11 cellular contexts compared by ENCODE assay signal in the genomic region with DNA sequence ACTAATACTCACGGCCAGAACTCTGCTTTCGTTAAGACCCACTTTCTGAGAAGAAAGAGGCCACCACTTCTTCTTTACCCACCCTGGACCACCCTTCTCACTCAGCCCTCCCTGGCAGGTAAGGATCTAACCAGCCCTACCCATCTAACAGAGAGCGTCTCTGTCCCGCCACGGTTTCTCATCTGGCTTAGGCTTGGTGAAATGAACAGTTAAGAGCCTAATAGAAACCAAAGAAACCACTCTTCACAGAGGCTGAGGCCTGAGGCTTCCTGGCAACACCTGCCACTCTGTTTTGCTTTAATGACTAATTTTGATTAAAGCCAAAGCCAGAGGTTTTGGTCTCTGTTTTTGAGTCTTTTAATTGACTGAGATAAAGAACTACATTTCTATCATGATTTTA.
DNase-seq lines count a peak whose midpoint lies in the region; ATAC-seq, FAIRE-seq and TF ChIP-seq lines count a peak whose summit lies in the region.
"Had no signal": no experiment of that assay in that cellular context is flagged by ENCODE, and none has a peak within 500 bp of the region (broad histone marks: within the 10 kb centered on the region; RNA-seq: fewer than 3 reads in every experiment).

No MANE protein-coding gene starts in this region.

- TF ChIP-seq POLR2A in GM12891 (IDR thresholded peaks at IDR 0.05; ENCODE audit: low read depth, low read length), result no peak

- TF ChIP-seq CTCF in GM12864 (IDR thresholded peaks at IDR 0.05; ENCODE audit: low read depth, low read length, missing control alignments), result no peak

- peak; percentile 13 for DNase-seq in GM12864 (ENCODE audit: low read depth)
- DNase-seq in GM12891 (ENCODE audit: insufficient read length, low spot score), result no peak
- DNase-seq in COLO668 (lab: John Stamatoyannopoulos, UW; ENCODE audit: unreplicated experiment), result no peak
- no peak for DNase-seq in activated naive CD4-positive, alpha-beta T cell treated with Interleukin-2 at 50 U/mL for 16 hours
- no peak for DNase-seq in amniotic stem cell (lab: John Stamatoyannopoulos, UW)
- DNase-seq: CD4-positive, CD25-positive, alpha-beta regulatory T cell; left lung had no signal

- ATAC-seq in GM19328 (IDR thresholded peaks at IDR 0.05; ENCODE audit: unreplicated experiment), result peak; percentile 68
- ATAC-seq in HG02840 (IDR thresholded peaks at IDR 0.05; ENCODE audit: low FRiP score, unreplicated experiment), result peak; percentile 73
- peak; percentile 84 for ATAC-seq in HG03565 (IDR thresholded peaks at IDR 0.05; ENCODE audit: unreplicated experiment)
- ATAC-seq: K562, left lung had no signal

- no peak for FAIRE-seq in GM12891 (lab: Jason Lieb, UNC)
- FAIRE-seq: K562 had no signal

- H3K4me3 ChIP-seq in GM12864 (ENCODE audit: low read depth, low read length), result no peak overlapping the region
- H3K4me3 ChIP-seq: K562, left lung had no signal

TF ChIP-seq in GM12891, 5 proteins besides CTCF, POLR2A, EP300 and RAD21:
- no peak for TF ChIP-seq TAF1 (IDR thresholded peaks at IDR 0.05; ENCODE audit: low read depth, low read length)
- no peak for TF ChIP-seq POU2F2 (IDR thresholded peaks at IDR 0.05; ENCODE audit: low read depth, low read length)
- no peak for TF ChIP-seq POLR2AphosphoS5 (IDR thresholded peaks at IDR 0.05; ENCODE audit: low read depth, low read length)
- no peak for TF ChIP-seq PAX5 (IDR thresholded peaks at IDR 0.05; ENCODE audit: insufficient read depth, low read length, severe bottlenecking)
- TF ChIP-seq SPI1 (IDR thresholded peaks at IDR 0.05; ENCODE audit: low read depth, low read length), result no peak
